Comparison of ENCODE assay signal across 1 cellular context in the genomic region with DNA sequence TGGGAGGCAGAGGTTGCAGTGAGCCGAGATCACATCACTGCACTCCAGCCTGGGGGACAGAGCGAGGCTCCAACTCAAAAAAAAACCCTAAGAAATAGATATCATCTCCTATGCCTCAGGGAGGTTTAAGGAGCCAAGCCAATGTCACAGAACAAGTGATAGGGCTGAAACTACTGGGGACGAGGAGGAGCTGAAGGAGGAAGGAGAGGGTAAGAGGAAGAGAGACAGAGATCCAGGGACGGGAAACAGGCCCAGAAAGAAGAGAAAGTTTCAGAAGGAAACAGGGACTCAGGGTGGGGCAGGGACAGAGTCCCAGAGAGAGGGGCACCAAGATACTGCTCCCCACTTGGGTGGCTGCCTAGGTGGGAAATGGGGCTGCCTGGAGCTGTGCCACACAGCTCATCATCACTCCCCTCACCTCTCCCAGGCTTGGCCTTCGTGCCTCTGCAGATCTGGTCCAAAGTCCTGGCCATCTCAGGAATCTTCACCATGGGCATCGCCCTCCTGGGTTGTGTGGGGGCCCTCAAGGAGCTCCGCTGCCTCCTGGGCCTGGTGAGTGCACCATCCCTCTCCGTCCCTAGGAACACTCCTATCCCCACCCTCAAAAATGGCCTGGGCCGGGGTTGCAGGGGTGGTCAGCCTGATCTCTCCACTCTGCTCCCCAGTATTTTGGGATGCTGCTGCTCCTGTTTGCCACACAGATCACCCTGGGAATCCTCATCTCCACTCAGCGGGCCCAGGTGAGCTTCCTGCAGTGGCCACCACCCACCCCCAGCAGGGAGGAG.
TF ChIP-seq lines count a peak whose summit lies in the region.

No MANE protein-coding gene starts in this region.

TF ChIP-seq in GM23338, 12 proteins besides CTCF, POLR2A, EP300 and RAD21 (continued from another document):
- no peak for TF ChIP-seq POLR2AphosphoS5 (IDR thresholded peaks at IDR 0.05; ENCODE audit: low read depth)
- TF ChIP-seq, protein P1, sequence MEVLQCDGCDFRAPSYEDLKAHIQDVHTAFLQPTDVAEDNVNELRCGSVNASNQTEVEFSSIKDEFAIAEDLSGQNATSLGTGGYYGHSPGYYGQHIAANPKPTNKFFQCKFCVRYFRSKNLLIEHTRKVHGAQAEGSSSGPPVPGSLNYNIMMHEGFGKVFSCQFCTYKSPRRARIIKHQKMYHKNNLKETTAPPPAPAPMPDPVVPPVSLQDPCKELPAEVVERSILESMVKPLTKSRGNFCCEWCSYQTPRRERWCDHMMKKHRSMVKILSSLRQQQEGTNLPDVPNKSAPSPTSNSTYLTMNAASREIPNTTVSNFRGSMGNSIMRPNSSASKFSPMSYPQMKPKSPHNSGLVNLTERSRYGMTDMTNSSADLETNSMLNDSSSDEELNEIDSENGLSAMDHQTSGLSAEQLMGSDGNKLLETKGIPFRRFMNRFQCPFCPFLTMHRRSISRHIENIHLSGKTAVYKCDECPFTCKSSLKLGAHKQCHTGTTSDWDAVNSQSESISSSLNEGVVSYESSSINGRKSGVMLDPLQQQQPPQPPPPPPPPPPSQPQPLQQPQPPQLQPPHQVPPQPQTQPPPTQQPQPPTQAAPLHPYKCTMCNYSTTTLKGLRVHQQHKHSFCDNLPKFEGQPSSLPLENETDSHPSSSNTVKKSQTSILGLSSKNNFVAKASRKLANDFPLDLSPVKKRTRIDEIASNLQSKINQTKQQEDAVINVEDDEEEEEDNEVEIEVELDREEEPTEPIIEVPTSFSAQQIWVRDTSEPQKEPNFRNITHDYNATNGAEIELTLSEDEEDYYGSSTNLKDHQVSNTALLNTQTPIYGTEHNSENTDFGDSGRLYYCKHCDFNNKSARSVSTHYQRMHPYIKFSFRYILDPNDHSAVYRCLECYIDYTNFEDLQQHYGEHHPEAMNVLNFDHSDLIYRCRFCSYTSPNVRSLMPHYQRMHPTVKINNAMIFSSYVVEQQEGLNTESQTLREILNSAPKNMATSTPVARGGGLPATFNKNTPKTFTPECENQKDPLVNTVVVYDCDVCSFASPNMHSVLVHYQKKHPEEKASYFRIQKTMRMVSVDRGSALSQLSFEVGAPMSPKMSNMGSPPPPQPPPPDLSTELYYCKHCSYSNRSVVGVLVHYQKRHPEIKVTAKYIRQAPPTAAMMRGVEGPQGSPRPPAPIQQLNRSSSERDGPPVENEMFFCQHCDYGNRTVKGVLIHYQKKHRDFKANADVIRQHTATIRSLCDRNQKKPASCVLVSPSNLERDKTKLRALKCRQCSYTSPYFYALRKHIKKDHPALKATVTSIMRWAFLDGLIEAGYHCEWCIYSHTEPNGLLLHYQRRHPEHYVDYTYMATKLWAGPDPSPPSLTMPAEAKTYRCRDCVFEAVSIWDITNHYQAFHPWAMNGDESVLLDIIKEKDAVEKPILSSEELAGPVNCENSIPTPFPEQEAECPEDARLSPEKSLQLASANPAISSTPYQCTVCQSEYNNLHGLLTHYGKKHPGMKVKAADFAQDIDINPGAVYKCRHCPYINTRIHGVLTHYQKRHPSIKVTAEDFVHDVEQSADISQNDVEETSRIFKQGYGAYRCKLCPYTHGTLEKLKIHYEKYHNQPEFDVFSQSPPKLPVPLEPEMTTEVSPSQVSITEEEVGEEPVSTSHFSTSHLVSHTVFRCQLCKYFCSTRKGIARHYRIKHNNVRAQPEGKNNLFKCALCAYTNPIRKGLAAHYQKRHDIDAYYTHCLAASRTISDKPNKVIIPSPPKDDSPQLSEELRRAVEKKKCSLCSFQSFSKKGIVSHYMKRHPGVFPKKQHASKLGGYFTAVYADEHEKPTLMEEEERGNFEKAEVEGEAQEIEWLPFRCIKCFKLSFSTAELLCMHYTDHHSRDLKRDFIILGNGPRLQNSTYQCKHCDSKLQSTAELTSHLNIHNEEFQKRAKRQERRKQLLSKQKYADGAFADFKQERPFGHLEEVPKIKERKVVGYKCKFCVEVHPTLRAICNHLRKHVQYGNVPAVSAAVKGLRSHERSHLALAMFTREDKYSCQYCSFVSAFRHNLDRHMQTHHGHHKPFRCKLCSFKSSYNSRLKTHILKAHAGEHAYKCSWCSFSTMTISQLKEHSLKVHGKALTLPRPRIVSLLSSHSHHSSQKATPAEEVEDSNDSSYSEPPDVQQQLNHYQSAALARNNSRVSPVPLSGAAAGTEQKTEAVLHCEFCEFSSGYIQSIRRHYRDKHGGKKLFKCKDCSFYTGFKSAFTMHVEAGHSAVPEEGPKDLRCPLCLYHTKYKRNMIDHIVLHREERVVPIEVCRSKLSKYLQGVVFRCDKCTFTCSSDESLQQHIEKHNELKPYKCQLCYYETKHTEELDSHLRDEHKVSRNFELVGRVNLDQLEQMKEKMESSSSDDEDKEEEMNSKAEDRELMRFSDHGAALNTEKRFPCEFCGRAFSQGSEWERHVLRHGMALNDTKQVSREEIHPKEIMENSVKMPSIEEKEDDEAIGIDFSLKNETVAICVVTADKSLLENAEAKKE (CRISPR knock-in tag; IDR thresholded peaks at IDR 0.05), result no peak
- TF ChIP-seq, protein P2, sequence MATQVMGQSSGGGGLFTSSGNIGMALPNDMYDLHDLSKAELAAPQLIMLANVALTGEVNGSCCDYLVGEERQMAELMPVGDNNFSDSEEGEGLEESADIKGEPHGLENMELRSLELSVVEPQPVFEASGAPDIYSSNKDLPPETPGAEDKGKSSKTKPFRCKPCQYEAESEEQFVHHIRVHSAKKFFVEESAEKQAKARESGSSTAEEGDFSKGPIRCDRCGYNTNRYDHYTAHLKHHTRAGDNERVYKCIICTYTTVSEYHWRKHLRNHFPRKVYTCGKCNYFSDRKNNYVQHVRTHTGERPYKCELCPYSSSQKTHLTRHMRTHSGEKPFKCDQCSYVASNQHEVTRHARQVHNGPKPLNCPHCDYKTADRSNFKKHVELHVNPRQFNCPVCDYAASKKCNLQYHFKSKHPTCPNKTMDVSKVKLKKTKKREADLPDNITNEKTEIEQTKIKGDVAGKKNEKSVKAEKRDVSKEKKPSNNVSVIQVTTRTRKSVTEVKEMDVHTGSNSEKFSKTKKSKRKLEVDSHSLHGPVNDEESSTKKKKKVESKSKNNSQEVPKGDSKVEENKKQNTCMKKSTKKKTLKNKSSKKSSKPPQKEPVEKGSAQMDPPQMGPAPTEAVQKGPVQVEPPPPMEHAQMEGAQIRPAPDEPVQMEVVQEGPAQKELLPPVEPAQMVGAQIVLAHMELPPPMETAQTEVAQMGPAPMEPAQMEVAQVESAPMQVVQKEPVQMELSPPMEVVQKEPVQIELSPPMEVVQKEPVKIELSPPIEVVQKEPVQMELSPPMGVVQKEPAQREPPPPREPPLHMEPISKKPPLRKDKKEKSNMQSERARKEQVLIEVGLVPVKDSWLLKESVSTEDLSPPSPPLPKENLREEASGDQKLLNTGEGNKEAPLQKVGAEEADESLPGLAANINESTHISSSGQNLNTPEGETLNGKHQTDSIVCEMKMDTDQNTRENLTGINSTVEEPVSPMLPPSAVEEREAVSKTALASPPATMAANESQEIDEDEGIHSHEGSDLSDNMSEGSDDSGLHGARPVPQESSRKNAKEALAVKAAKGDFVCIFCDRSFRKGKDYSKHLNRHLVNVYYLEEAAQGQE (IDR thresholded peaks at IDR 0.05; ENCODE audit: unreplicated experiment), result no peak
